ENCODE assay signal across 18 cellular contexts in genomic region chrX:97525981-97526380, GRCh38.
"Had no signal": no experiment of that assay in that cellular context is flagged by ENCODE, and none has a peak within 500 bp of the region (broad histone marks: within the 10 kb centered on the region; RNA-seq: fewer than 3 reads in every experiment).

No MANE protein-coding gene starts in this region.

- H3K27me3 ChIP-seq: MG63, SJSA1 had no signal

- DNase-seq: KBM-7, MG63, NCI-H1092, NCI-H1436, NCI-H187, NCI-H2029, NCI-H2081 treated with DMSO at 0.1 percent for 48 hours, NCI-H2171, NCI-H226, NCI-H446, NCI-H510A, NCI-H524 treated with DMSO at 0.1 percent for 48 hours, NCI-H69, NCI-H774, SHP77 had no signal

- H3K9me3 ChIP-seq: MG63, SJSA1 had no signal

- H3K27ac ChIP-seq: RWPE1, SJSA1, SK-N-MC had no signal

- H3K4me1 ChIP-seq: SJSA1 had no signal

- H3K36me3 ChIP-seq: MG63, SJSA1 had no signal

- H3K4me3 ChIP-seq: MG63, SJSA1, SK-N-MC had no signal
